In genomic region chr11:66022401-66023185, GRCh38 we compare ENCODE assay signal across 9 cellular contexts. TPM values are rescaled to one million over a fixed set of nuclear protein-coding genes. Genes with fewer than 3 reads are reported as not detected.
DNase-seq lines count a peak whose midpoint lies in the region; ATAC-seq and TF ChIP-seq lines count a peak whose summit lies in the region.
"Had no signal": no experiment of that assay in that cellular context is flagged by ENCODE, and none has a peak within 500 bp of the region (broad histone marks: within the 10 kb centered on the region; RNA-seq: fewer than 3 reads in every experiment).

No MANE protein-coding gene starts in this region.

- H3K27me3 Mint-ChIP-seq in T-helper 1 cell treated with Interleukin-12 subunit alpha and Interleukin-12 subunit beta and Interleukin-4 antibody, amounts not matched to agents 30 μg/mL and 1 μg/mL, for 36 hours (ENCODE audit: low read depth), result peaks cover 10% of the 10 kb centered on the region

- H3K4me1 ChIP-seq in MM.1S (ENCODE audit: low read length) (peaks cover 7% of the 10 kb centered on the region), right cardiac atrium (ENCODE audit: control insufficient read depth, insufficient read depth, low read length) (no peaks in the 10 kb centered on the region), sigmoid colon (peaks cover 0 to 9% (median 9%) of the 10 kb centered on the region in 4 donors)

- TF ChIP-seq EP300 in sigmoid colon (IDR thresholded peaks at IDR 0.05), result no peak

- H4K20me1 ChIP-seq in MM.1S (ENCODE audit: insufficient read depth, low read length), result no peaks in the 10 kb centered on the region

- ATAC-seq in right cardiac atrium (peak; percentile 77 to 84), HG03460 (IDR thresholded peaks at IDR 0.05; ENCODE audit: unreplicated experiment) (no peak), HG03045 (IDR thresholded peaks at IDR 0.05; ENCODE audit: unreplicated experiment) (no peak)

- no peaks in the 10 kb centered on the region for H3K79me2 ChIP-seq in MM.1S (ENCODE audit: low read length)

- no peaks in the 10 kb centered on the region for H3K9me3 Mint-ChIP-seq in T-helper 1 cell treated with Interleukin-12 subunit alpha and Interleukin-12 subunit beta and Interleukin-4 antibody, amounts not matched to agents 30 μg/mL and 1 μg/mL, for 36 hours

- no peaks in the 10 kb centered on the region for H3K9me2 ChIP-seq in MM.1S (replicated peaks; ENCODE audit: insufficient read depth, low read length)

- H3K36me3 Mint-ChIP-seq in T-helper 1 cell treated with Interleukin-12 subunit alpha and Interleukin-12 subunit beta and Interleukin-4 antibody, amounts not matched to agents 30 μg/mL and 1 μg/mL, for 36 hours (ENCODE audit: low read depth), result no peaks in the 10 kb centered on the region

- peak; percentile 56 for DNase-seq in GDM1 (lab: John Stamatoyannopoulos, UW)
- DNase-seq in MM.1S, result peak; percentile 68
- peak; percentile 13 for DNase-seq in amniotic epithelial cell (ENCODE audit: low read depth)
- DNase-seq in right cardiac atrium, result peak; percentile 73 to 91 (median 90)
- DNase-seq in sigmoid colon, result peak; percentile 80

- no peak for TF ChIP-seq POLR2A in sigmoid colon (IDR thresholded peaks at IDR 0.05)

- H3F3A ChIP-seq in MM.1S (ENCODE audit: insufficient read depth, low read length), result peaks cover 3% of the 10 kb centered on the region; the same call in 1 of the 2 replicates

- H2AFZ ChIP-seq in MM.1S (ENCODE audit: low read length), result peak overlapping the region; percentile 79

- H3K4me2 ChIP-seq in MM.1S (ENCODE audit: low read depth, low read length), result peak overlapping the region; percentile 91

- intact Hi-C loops in right cardiac atrium (cut with DNase I) (no loop called here), sigmoid colon (cut with DNase I) (no loop called here)

- peaks cover 5% of the 10 kb centered on the region for H3K4me1 Mint-ChIP-seq in T-helper 1 cell treated with Interleukin-12 subunit alpha and Interleukin-12 subunit beta and Interleukin-4 antibody, amounts not matched to agents 30 μg/mL and 1 μg/mL, for 36 hours (ENCODE audit: low read depth)

- 21% methylated on average over 46 of the region's 46 CpGs for WGBS in right cardiac atrium
- WGBS in sigmoid colon, 2 donors, result 14 to 21% methylated on average over 46 of the region's 46 CpGs

- no peak overlapping the region for H3K27ac Mint-ChIP-seq in T-helper 1 cell treated with Interleukin-12 subunit alpha and Interleukin-12 subunit beta and Interleukin-4 antibody, amounts not matched to agents 30 μg/mL and 1 μg/mL, for 36 hours

- 0 out of 2 replicates have a peak, but pooled peaks cover 4% of the 10 kb centered on the region for H3K27me3 ChIP-seq in MM.1S (replicated peaks; ENCODE audit: insufficient read depth, low read length)
- no peaks in the 10 kb centered on the region for H3K27me3 ChIP-seq in right cardiac atrium (ENCODE audit: control insufficient read depth, insufficient read depth)
- no peaks in the 10 kb centered on the region for H3K27me3 ChIP-seq in sigmoid colon

- H3K27ac ChIP-seq in MM.1S (ENCODE audit: low read length) (no peak overlapping the region), right cardiac atrium (ENCODE audit: low read length) (no peak overlapping the region), sigmoid colon (no peak overlapping the region)

- TF ChIP-seq CTCF in MM.1S (IDR thresholded peaks at IDR 0.05; ENCODE audit: low read length), result peak; percentile 96
- TF ChIP-seq CTCF in sigmoid colon (IDR thresholded peaks at IDR 0.05), result peak; percentile 82 to 95 (median 88)

- peak overlapping the region; percentile 42; the same call in 1 of the 2 replicates for H3K4me3 ChIP-seq in MM.1S (ENCODE audit: low read length)
- no peak overlapping the region for H3K4me3 ChIP-seq in right cardiac atrium (ENCODE audit: low read length)
- peak overlapping the region in 2 of 4 donors; percentile 3 to 16 for H3K4me3 ChIP-seq in sigmoid colon

- H3K36me3 ChIP-seq in MM.1S (replicated peaks; ENCODE audit: insufficient read depth, low read length) (no peaks in the 10 kb centered on the region), sigmoid colon (no peaks in the 10 kb centered on the region)

- peak overlapping the region; percentile 30 for H3K4me3 Mint-ChIP-seq in T-helper 1 cell treated with Interleukin-12 subunit alpha and Interleukin-12 subunit beta and Interleukin-4 antibody, amounts not matched to agents 30 μg/mL and 1 μg/mL, for 36 hours

- H3K9ac ChIP-seq in MM.1S (ENCODE audit: low read length), result peak overlapping the region; percentile 41; the same call in 1 of the 2 replicates

- H3K9me3 ChIP-seq in MM.1S (replicated peaks; ENCODE audit: insufficient read depth, low read length) (no peaks in the 10 kb centered on the region), right cardiac atrium (ENCODE audit: control insufficient read depth, low read length) (no peaks in the 10 kb centered on the region), sigmoid colon (no peaks in the 10 kb centered on the region)

RNA-seq across cellular contexts. Expression of gene CATSPER1, which starts 3.7 kb away (rescaled TPM):
- total RNA-seq in right cardiac atrium (not detected), sigmoid colon (not detected)
- polyA plus RNA-seq in right cardiac atrium (not detected), sigmoid colon (under 1 TPM in 1 of 3 donors, not detected in 2; 0.06 TPM)

RNA-seq across cellular contexts. Expression of gene CST6, which starts 10.8 kb away (rescaled TPM):
- total RNA-seq in right cardiac atrium (1 to 10 TPM; 1.2 to 3.6 (median 2.2) TPM), sigmoid colon (not detected)
- polyA plus RNA-seq in right cardiac atrium (2.1 TPM), sigmoid colon (1 to 10 TPM in 1 of 3 donors, under 1 TPM in 1, not detected in 1; 0.10 to 1.2 TPM)
- total RNA-seq: mononuclear cell had no signal

RNA-seq across cellular contexts. Expression of gene BANF1, which starts 20.3 kb away (rescaled TPM):
- total RNA-seq in right cardiac atrium, result 100 to 1,000 TPM; 175 to 258 (median 218) TPM
- 274 TPM for polyA plus RNA-seq in right cardiac atrium
- total RNA-seq in sigmoid colon, result 10 to 100 TPM; 40.4 to 76.4 (median 50.5) TPM
- 100 to 1,000 TPM; 113 to 150 (median 130) TPM for polyA plus RNA-seq in sigmoid colon

RNA-seq across cellular contexts. Expression of gene EIF1AD, which starts 20.6 kb away (rescaled TPM):
- total RNA-seq in right cardiac atrium (10 to 100 TPM; 19.3 to 22.2 (median 20.8) TPM), sigmoid colon (10 to 100 TPM; 19.4 to 23.9 (median 21.1) TPM)
- polyA plus RNA-seq in right cardiac atrium (18.5 TPM), sigmoid colon (10 to 100 TPM; 13.8 to 26.0 (median 14.3) TPM)

RNA-seq across cellular contexts. Expression of gene GAL3ST3, which starts 26.4 kb away (rescaled TPM):
- total RNA-seq in right cardiac atrium (10 to 100 TPM; 10.8 to 13.6 (median 12.1) TPM), sigmoid colon (not detected)
- polyA plus RNA-seq in right cardiac atrium (8.9 TPM), sigmoid colon (under 1 TPM in 1 of 3 donors, not detected in 2; 0.04 TPM)
- total RNA-seq: mononuclear cell had no signal

Comparison
In these comparisons a context has a peak if more than half of its experiments do, and no peak if none do; other contexts are left out.
1. DNase-seq: peak in every context shown above with its lines; median percentile 90 in right cardiac atrium; 80 in sigmoid colon; 68 in MM.1S; 56 in GDM1; 13 in amniotic epithelial cell.
2. ATAC-seq: peak in right cardiac atrium (2 of 2); none in HG03460 (single experiment) and HG03045 (single experiment).